Comparison of ENCODE assay signal across 19 cellular contexts in genomic region chr20:25394276-25394675, GRCh38.
"Had no signal": no experiment of that assay in that cellular context is flagged by ENCODE, and none has a peak within 500 bp of the region (broad histone marks: within the 10 kb centered on the region; RNA-seq: fewer than 3 reads in every experiment).

No MANE protein-coding gene starts in this region.

- H3K36me3 Mint-ChIP-seq: activated naive CD8-positive, alpha-beta T cell treated with anti-CD3 and anti-CD28 coated beads for 36 hours had no signal

- H3K27ac ChIP-seq: cardiac muscle cell, left lung, ovary, sigmoid colon, stomach had no signal

- H3K27ac Mint-ChIP-seq: activated B cell treated with CpG ODN at 0.5 μM for 24 hours; activated CD8-positive, alpha-beta T cell treated with anti-CD3 and anti-CD28 coated beads for 36 hours; activated naive CD8-positive, alpha-beta T cell treated with anti-CD3 and anti-CD28 coated beads for 36 hours; activated T-helper 17 cell treated with anti-CD3 and anti-CD28 coated beads, Interleukin-2, amount 50 U/mL, for 72 hours; stimulated activated effector memory CD8-positive, alpha-beta T cell treated with anti-CD3 and anti-CD28 coated beads, Interleukin-12 subunit alpha, Interleukin-12 subunit beta, amount 100 ng/mL, for 72 hours had no signal

- DNase-seq: activated B cell treated with CpG ODN at 0.5 μM for 24 hours; activated CD4-positive, alpha-beta T cell treated with anti-CD3 and anti-CD28 coated beads for 48 hours; activated CD8-positive, alpha-beta T cell treated with anti-CD3 and anti-CD28 coated beads for 36 hours; activated naive CD4-positive, alpha-beta T cell; activated naive CD8-positive, alpha-beta T cell treated with anti-CD3 and anti-CD28 coated beads for 36 hours; activated T-cell treated with anti-CD3 and anti-CD28 coated beads, Interleukin-2, amount 50 U/mL, for 1 hour; amniotic stem cell; erythroblast; foreskin melanocyte; kidney; left lung; mammary epithelial cell; ovary; sigmoid colon; stimulated activated CD4-positive, alpha-beta T cell treated with anti-CD3 and anti-CD28 coated beads, Interleukin-4, amount 100 ng/mL, for 24 hours; stomach had no signal

- H3K4me3 ChIP-seq: cardiac muscle cell, left lung, ovary, sigmoid colon, stomach had no signal

- H3K27me3 Mint-ChIP-seq: activated B cell treated with CpG ODN at 0.5 μM for 24 hours; activated CD8-positive, alpha-beta T cell treated with anti-CD3 and anti-CD28 coated beads for 36 hours; activated naive CD8-positive, alpha-beta T cell treated with anti-CD3 and anti-CD28 coated beads for 36 hours; activated T-helper 17 cell treated with anti-CD3 and anti-CD28 coated beads, Interleukin-2, amount 50 U/mL, for 72 hours had no signal

- H3K36me3 ChIP-seq: cardiac muscle cell, left lung, ovary, sigmoid colon, stomach had no signal

- H3K9me3 Mint-ChIP-seq: activated B cell treated with CpG ODN at 0.5 μM for 24 hours; activated CD8-positive, alpha-beta T cell treated with anti-CD3 and anti-CD28 coated beads for 36 hours; activated naive CD8-positive, alpha-beta T cell treated with anti-CD3 and anti-CD28 coated beads for 36 hours; activated T-helper 17 cell treated with anti-CD3 and anti-CD28 coated beads, Interleukin-2, amount 50 U/mL, for 72 hours; stimulated activated effector memory CD8-positive, alpha-beta T cell treated with anti-CD3 and anti-CD28 coated beads, Interleukin-12 subunit alpha, Interleukin-12 subunit beta, amount 100 ng/mL, for 72 hours had no signal

- ATAC-seq: activated CD8-positive, alpha-beta T cell treated with anti-CD3 and anti-CD28 coated beads for 36 hours; activated T-helper 17 cell treated with anti-CD3 and anti-CD28 coated beads, Interleukin-2, amount 50 U/mL, for 72 hours; left lung; stimulated activated effector memory CD8-positive, alpha-beta T cell treated with anti-CD3 and anti-CD28 coated beads, Interleukin-12 subunit alpha, Interleukin-12 subunit beta, amount 100 ng/mL, for 72 hours had no signal

- H3K9me3 ChIP-seq: left lung, ovary, sigmoid colon, stomach had no signal

- H3K4me3 Mint-ChIP-seq: activated B cell treated with CpG ODN at 0.5 μM for 24 hours; activated CD8-positive, alpha-beta T cell treated with anti-CD3 and anti-CD28 coated beads for 36 hours; activated naive CD8-positive, alpha-beta T cell treated with anti-CD3 and anti-CD28 coated beads for 36 hours; activated T-helper 17 cell treated with anti-CD3 and anti-CD28 coated beads, Interleukin-2, amount 50 U/mL, for 72 hours; stimulated activated effector memory CD8-positive, alpha-beta T cell treated with anti-CD3 and anti-CD28 coated beads, Interleukin-12 subunit alpha, Interleukin-12 subunit beta, amount 100 ng/mL, for 72 hours had no signal

- H3K27me3 ChIP-seq: cardiac muscle cell, left lung, ovary, sigmoid colon, stomach had no signal
